ENCODE assay signal across 20 cellular contexts in the genomic region with DNA sequence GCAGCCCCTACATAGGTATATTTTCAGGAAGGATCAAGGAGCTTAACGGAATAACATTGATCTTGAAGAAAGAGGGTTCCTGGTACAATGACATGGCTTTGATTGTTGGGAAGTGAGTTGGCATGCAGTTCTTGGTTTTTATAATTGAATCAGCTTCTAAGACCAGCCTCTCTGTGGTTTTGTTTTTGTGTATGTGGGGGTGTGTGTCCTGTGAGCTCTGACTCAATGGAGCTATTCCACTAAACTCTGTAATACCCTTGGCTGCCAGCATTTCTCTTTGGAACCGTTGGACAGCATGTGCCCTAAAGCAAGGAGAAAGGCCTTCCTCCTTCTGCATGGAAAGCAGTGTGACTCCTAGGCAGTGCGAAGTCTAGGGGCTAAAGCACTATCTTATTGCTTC.
A peak's percentile ranks its signal among the peaks of the same experiment; 100 is the strongest.
DNase-seq lines count a peak whose midpoint lies in the region; ATAC-seq and TF ChIP-seq lines count a peak whose summit lies in the region.
"Had no signal": no experiment of that assay in that cellular context is flagged by ENCODE, and none has a peak within 500 bp of the region (broad histone marks: within the 10 kb centered on the region; RNA-seq: fewer than 3 reads in every experiment).

No MANE protein-coding gene starts in this region.

- no peak overlapping the region for H2AFZ ChIP-seq in GM23248

- H3K9me3 ChIP-seq in GM23248 (ENCODE audit: low read depth): no peaks in the 10 kb centered on the region

- H4K20me1 ChIP-seq in GM23248 (ENCODE audit: insufficient read depth): no peaks in the 10 kb centered on the region

- peak; percentile 18 for DNase-seq in activated CD4-positive, alpha-beta memory T cell treated with anti-CD3 and anti-CD28 coated beads for 36 hours
- no peak for DNase-seq in activated CD4-positive, alpha-beta memory T cell treated with anti-CD3 and anti-CD28 coated beads, Interleukin-2, amount 10 ng/mL, durations not matched to agents 7 days and 5 days
- peak; percentile 21 for DNase-seq in GM23248
- DNase-seq in foreskin melanocyte: peak; percentile 18
- no peak for DNase-seq in progenitor cell of endocrine pancreas (ENCODE audit: low spot score, unreplicated experiment)
- DNase-seq: 8988T, Calu3, DMS79 treated with DMSO at 0.1 percent for 48 hours, GF-D8, Karpas-422, NCI-H1105, NCI-H1436 treated with DMSO at 0.1 percent for 48 hours, NCI-H187 treated with DMSO at 0.1 percent for 48 hours, NCI-H2107, NCI-H524, NCI-H774 had no signal

- TF ChIP-seq CTCF in progenitor cell of endocrine pancreas (IDR thresholded peaks at IDR 0.05; ENCODE audit: unreplicated experiment): no peak

- POLR2A ChIA-PET in activated CD4-positive, alpha-beta memory T cell treated with anti-CD3 and anti-CD28 coated beads for 36 hours (lab: Charles Lee): no interaction called here
- POLR2A ChIA-PET in activated CD4-positive, alpha-beta memory T cell treated with anti-CD3 and anti-CD28 coated beads, Interleukin-2, amount 10 ng/mL, durations not matched to agents 7 days and 5 days (lab: Charles Lee): no interaction called here

- H3K36me3 Mint-ChIP-seq in activated CD4-positive, alpha-beta memory T cell treated with anti-CD3 and anti-CD28 coated beads for 36 hours: no peaks in the 10 kb centered on the region
- no peaks in the 10 kb centered on the region for H3K36me3 Mint-ChIP-seq in activated CD4-positive, alpha-beta memory T cell treated with anti-CD3 and anti-CD28 coated beads, Interleukin-2, amount 10 ng/mL, durations not matched to agents 7 days and 5 days (ENCODE audit: low read depth)
- H3K36me3 Mint-ChIP-seq in activated T-helper 17 cell treated with anti-CD3 and anti-CD28 coated beads, Interleukin-2, amount 50 U/mL, for 72 hours (ENCODE audit: low read depth): no peaks in the 10 kb centered on the region
- no peaks in the 10 kb centered on the region for H3K36me3 Mint-ChIP-seq in progenitor cell of endocrine pancreas (ENCODE audit: insufficient read depth)

- H3K4me2 ChIP-seq in GM23248 (ENCODE audit: unreplicated experiment): no peak overlapping the region

- no peaks in the 10 kb centered on the region for H3K9me2 ChIP-seq in GM23248 (ENCODE audit: insufficient read depth)

- no peaks in the 10 kb centered on the region for H3K27me3 ChIP-seq in GM23248 (replicated peaks; ENCODE audit: insufficient read depth)

- peaks cover 9% of the 10 kb centered on the region for H3K4me1 Mint-ChIP-seq in activated CD4-positive, alpha-beta memory T cell treated with anti-CD3 and anti-CD28 coated beads for 36 hours (ENCODE audit: low read depth)
- H3K4me1 Mint-ChIP-seq in activated CD4-positive, alpha-beta memory T cell treated with anti-CD3 and anti-CD28 coated beads, Interleukin-2, amount 10 ng/mL, durations not matched to agents 7 days and 5 days: no peaks in the 10 kb centered on the region
- H3K4me1 Mint-ChIP-seq in activated T-helper 17 cell treated with anti-CD3 and anti-CD28 coated beads, Interleukin-2, amount 50 U/mL, for 72 hours: peaks cover 10% of the 10 kb centered on the region
- peaks cover 15% of the 10 kb centered on the region for H3K4me1 Mint-ChIP-seq in progenitor cell of endocrine pancreas (ENCODE audit: low read depth)

- no peak overlapping the region for H3K9ac ChIP-seq in GM23248

- no peaks in the 10 kb centered on the region for H3K36me3 ChIP-seq in GM23248 (ENCODE audit: low read depth)

- H3K27ac Mint-ChIP-seq in activated CD4-positive, alpha-beta memory T cell treated with anti-CD3 and anti-CD28 coated beads for 36 hours: peak overlapping the region; percentile 7
- H3K27ac Mint-ChIP-seq in activated CD4-positive, alpha-beta memory T cell treated with anti-CD3 and anti-CD28 coated beads, Interleukin-2, amount 10 ng/mL, durations not matched to agents 7 days and 5 days: no peak overlapping the region
- peak overlapping the region; percentile 34 for H3K27ac Mint-ChIP-seq in activated T-helper 17 cell treated with anti-CD3 and anti-CD28 coated beads, Interleukin-2, amount 50 U/mL, for 72 hours
- no peak overlapping the region for H3K27ac Mint-ChIP-seq in progenitor cell of endocrine pancreas

- H3K27me3 Mint-ChIP-seq in activated CD4-positive, alpha-beta memory T cell treated with anti-CD3 and anti-CD28 coated beads for 36 hours: no peaks in the 10 kb centered on the region
- no peaks in the 10 kb centered on the region for H3K27me3 Mint-ChIP-seq in activated CD4-positive, alpha-beta memory T cell treated with anti-CD3 and anti-CD28 coated beads, Interleukin-2, amount 10 ng/mL, durations not matched to agents 7 days and 5 days
- no peaks in the 10 kb centered on the region for H3K27me3 Mint-ChIP-seq in activated T-helper 17 cell treated with anti-CD3 and anti-CD28 coated beads, Interleukin-2, amount 50 U/mL, for 72 hours
- H3K27me3 Mint-ChIP-seq in progenitor cell of endocrine pancreas: peaks cover 17% of the 10 kb centered on the region

- in situ Hi-C loops in GM23248 (cut with MboI): no loop called here

- no peaks in the 10 kb centered on the region for H3F3A ChIP-seq in GM23248 (ENCODE audit: insufficient read depth)

- no peak overlapping the region for H3K4me3 ChIP-seq in GM23248

- H3K27ac ChIP-seq in GM23248: no peak overlapping the region

- H3K4me3 Mint-ChIP-seq in activated CD4-positive, alpha-beta memory T cell treated with anti-CD3 and anti-CD28 coated beads for 36 hours: no peak overlapping the region
- no peak overlapping the region for H3K4me3 Mint-ChIP-seq in activated CD4-positive, alpha-beta memory T cell treated with anti-CD3 and anti-CD28 coated beads, Interleukin-2, amount 10 ng/mL, durations not matched to agents 7 days and 5 days
- peak overlapping the region; percentile 10 for H3K4me3 Mint-ChIP-seq in activated T-helper 17 cell treated with anti-CD3 and anti-CD28 coated beads, Interleukin-2, amount 50 U/mL, for 72 hours
- H3K4me3 Mint-ChIP-seq in progenitor cell of endocrine pancreas (ENCODE audit: low read depth): no peak overlapping the region

- no peaks in the 10 kb centered on the region for H3K4me1 ChIP-seq in GM23248 (ENCODE audit: insufficient read depth)

- H3K79me2 ChIP-seq in GM23248 (ENCODE audit: insufficient read depth): no peaks in the 10 kb centered on the region

- no peaks in the 10 kb centered on the region for H3K9me3 Mint-ChIP-seq in activated CD4-positive, alpha-beta memory T cell treated with anti-CD3 and anti-CD28 coated beads for 36 hours
- no peaks in the 10 kb centered on the region for H3K9me3 Mint-ChIP-seq in activated CD4-positive, alpha-beta memory T cell treated with anti-CD3 and anti-CD28 coated beads, Interleukin-2, amount 10 ng/mL, durations not matched to agents 7 days and 5 days
- H3K9me3 Mint-ChIP-seq in activated T-helper 17 cell treated with anti-CD3 and anti-CD28 coated beads, Interleukin-2, amount 50 U/mL, for 72 hours: no peaks in the 10 kb centered on the region
- no peaks in the 10 kb centered on the region for H3K9me3 Mint-ChIP-seq in progenitor cell of endocrine pancreas (ENCODE audit: low read depth)

- CTCF ChIA-PET in activated CD4-positive, alpha-beta memory T cell treated with anti-CD3 and anti-CD28 coated beads for 36 hours (lab: Charles Lee): no interaction called here
- CTCF ChIA-PET in activated CD4-positive, alpha-beta memory T cell treated with anti-CD3 and anti-CD28 coated beads, Interleukin-2, amount 10 ng/mL, durations not matched to agents 7 days and 5 days (lab: Charles Lee): no interaction called here

- intact Hi-C loops in activated CD4-positive, alpha-beta memory T cell treated with anti-CD3 and anti-CD28 coated beads for 36 hours (cut with micrococcal nuclease): loop anchor here (1.0 kb wide), 2 partner anchors 14 to 18 kb away; no protein-coding TSS in a partner anchor

- peak; percentile 78 for ATAC-seq in activated T-helper 17 cell treated with anti-CD3 and anti-CD28 coated beads, Interleukin-2, amount 50 U/mL, for 72 hours (replicated peaks)
- ATAC-seq in GM18858 (IDR thresholded peaks at IDR 0.05; ENCODE audit: unreplicated experiment) (no peak), HG03039 (IDR thresholded peaks at IDR 0.05; ENCODE audit: unreplicated experiment) (no peak)
- ATAC-seq: HepG2 had no signal

- WGBS in GM23248 (ENCODE audit: low coverage in 1 of 2, low lambda C conversion rate in 2 of 2, missing lambda C conversion rate in 2 of 2), 2 experiments: 46 to 54% methylated on average over 3 of the region's 3 CpGs

Comparison
In these comparisons a context has a peak if more than half of its experiments do, and no peak if none do; other contexts are left out.
1. DNase-seq: peak in activated CD4-positive, alpha-beta memory T cell treated with anti-CD3 and anti-CD28 coated beads for 36 hours (single experiment), GM23248 (single experiment) and foreskin melanocyte (single experiment); none in activated CD4-positive, alpha-beta memory T cell treated with anti-CD3 and anti-CD28 coated beads, Interleukin-2, amount 10 ng/mL, durations not matched to agents 7 days and 5 days (single experiment) and progenitor cell of endocrine pancreas (single experiment).
2. H3K27ac Mint-ChIP-seq: peak in activated CD4-positive, alpha-beta memory T cell treated with anti-CD3 and anti-CD28 coated beads for 36 hours (single experiment) and activated T-helper 17 cell treated with anti-CD3 and anti-CD28 coated beads, Interleukin-2, amount 50 U/mL, for 72 hours (single experiment); none in activated CD4-positive, alpha-beta memory T cell treated with anti-CD3 and anti-CD28 coated beads, Interleukin-2, amount 10 ng/mL, durations not matched to agents 7 days and 5 days (single experiment) and progenitor cell of endocrine pancreas (single experiment).